14 cellular contexts compared by ENCODE assay signal in the genomic region with DNA sequence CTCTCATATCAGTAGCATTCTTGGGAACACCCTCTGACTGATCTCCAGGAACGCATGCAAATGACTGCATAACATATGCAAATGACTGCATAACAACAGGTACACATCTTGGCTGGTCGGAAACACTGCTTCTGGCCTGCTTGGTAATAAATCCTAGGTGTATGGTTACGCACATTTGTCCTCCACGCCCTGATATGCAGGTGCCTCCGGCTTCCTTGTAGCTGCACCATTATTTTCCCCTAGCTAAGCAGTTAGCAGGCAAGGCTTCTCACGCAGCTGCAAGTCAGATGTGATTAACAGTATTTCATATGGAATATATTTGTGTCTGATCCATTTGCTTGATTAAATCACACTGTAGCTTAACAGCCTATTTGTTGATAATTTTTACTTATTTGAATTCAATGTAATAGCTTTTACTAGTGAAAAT. TPM values are rescaled to one million over a fixed set of nuclear protein-coding genes. Genes with fewer than 3 reads are reported as not detected.
A peak's percentile ranks its signal among the peaks of the same experiment; 100 is the strongest.
DNase-seq lines count a peak whose midpoint lies in the region; ATAC-seq, FAIRE-seq and TF ChIP-seq lines count a peak whose summit lies in the region.
"Had no signal": no experiment of that assay in that cellular context is flagged by ENCODE, and none has a peak within 500 bp of the region (broad histone marks: within the 10 kb centered on the region; RNA-seq: fewer than 3 reads in every experiment).

No MANE protein-coding gene starts in this region.

- peaks cover 34% of the 10 kb centered on the region for H3K4me1 ChIP-seq in IMR-90 (ENCODE audit: control insufficient read depth, insufficient read depth, low read length)
- H3K4me1 ChIP-seq in mammary epithelial cell (ENCODE audit: insufficient read depth, low read length) = peaks cover 47% of the 10 kb centered on the region
- H3K4me1 ChIP-seq in stomach smooth muscle (ENCODE audit: control insufficient read depth, insufficient read depth, low read length) = peaks cover 31% of the 10 kb centered on the region
- H3K4me1 ChIP-seq in tibial nerve = peaks cover 0 to 96% (median 36%) of the 10 kb centered on the region in 4 donors

- peak overlapping the region; percentile 79; the same call in 1 of the 2 replicates for H3K9ac ChIP-seq in IMR-90 (ENCODE audit: low read depth, low read length)
- no peak overlapping the region for H3K9ac ChIP-seq in mammary epithelial cell (ENCODE audit: insufficient read depth, low read length)
- H3K9ac ChIP-seq in stomach smooth muscle (ENCODE audit: low read length in 2 of 2) = no peak overlapping the region

- H2AK9ac ChIP-seq in IMR-90 (replicated peaks; ENCODE audit: low read depth, low read length, poor library complexity) = peak overlapping the region; percentile 8

- peak overlapping the region; percentile 90 for H2BK5ac ChIP-seq in IMR-90 (ENCODE audit: low read depth, low read length, poor library complexity, severe bottlenecking)

- peaks cover 65% of the 10 kb centered on the region for H3K79me2 ChIP-seq in mammary epithelial cell (ENCODE audit: insufficient read depth, low read length)

- no CpG with 5 or more reads among the region's 6 CpGs for WGBS in IMR-90 (ENCODE audit: extremely low coverage in 2 of 2, insufficient read length in 1 of 2), 2 experiments
- 81% methylated on average over 5 of the region's 6 CpGs for WGBS in mammary epithelial cell (ENCODE audit: low coverage, missing lambda C conversion rate)
- 90 to 91% methylated on average over 6 of the region's 6 CpGs for WGBS in tibial nerve, 2 donors

- peak overlapping the region; percentile 66 for H2BK20ac ChIP-seq in IMR-90 (ENCODE audit: low read depth, low read length)

- H4K91ac ChIP-seq in IMR-90 (ENCODE audit: insufficient read depth, low read depth, low read length) = peak overlapping the region; percentile 81; the same call in 1 of the 2 replicates

- TF ChIP-seq POLR2A in IMR-90 (IDR thresholded peaks at IDR 0.05; ENCODE audit: low read depth, low read length) = no peak
- TF ChIP-seq POLR2A in tibial nerve (IDR thresholded peaks at IDR 0.05) = no peak

- H3K14ac ChIP-seq in IMR-90 (replicated peaks; ENCODE audit: low read depth, low read length) = peak overlapping the region; percentile 82

- no peak for FAIRE-seq in frontal cortex (lab: Jason Lieb, UNC)
- FAIRE-seq: GM12892 had no signal

- intact Hi-C loops in IMR-90 (cut with micrococcal nuclease) (loop anchor here (2.0 kb wide), 1 partner anchor 48 kb away; no protein-coding TSS in a partner anchor), mammary epithelial cell (cut with micrococcal nuclease) (loop anchor here (10.0 kb wide), 2 partner anchors 334 to 374 kb away; partner anchors contain the start of genes CEP43 and RNASET2)

- peaks cover 8% of the 10 kb centered on the region; the same call in 1 of the 2 replicates for H4K20me1 ChIP-seq in IMR-90 (ENCODE audit: insufficient read depth, low read length)
- H4K20me1 ChIP-seq in mammary epithelial cell (ENCODE audit: insufficient read depth, low read length) = no peaks in the 10 kb centered on the region

- peaks cover 34% of the 10 kb centered on the region for H3K9me1 ChIP-seq in IMR-90 (ENCODE audit: insufficient read depth, low read length)

- DNase-seq in IMR-90 = no peak
- DNase-seq in mammary epithelial cell = no peak
- peak; percentile 42 for DNase-seq in kidney tubule cell (ENCODE audit: low spot score)
- no peak for DNase-seq in tibial nerve (ENCODE audit: low spot score in 2 of 2)
- no peak for DNase-seq in midbrain (lab: John Stamatoyannopoulos, UW)
- DNase-seq in frontal cortex (ENCODE audit: low spot score in 2 of 2) = no peak
- DNase-seq: activated CD4-positive, CD25-positive, alpha-beta regulatory T cell treated with anti-CD3 and anti-CD28 coated beads, Interleukin-2, amount 50 U/mL, for 72 hours; activated naive CD8-positive, alpha-beta T cell treated with anti-CD3 and anti-CD28 coated beads for 36 hours; CD4-positive, CD25-positive, alpha-beta regulatory T cell; NCI-H524; Peyer's patch had no signal

- H3K9me3 ChIP-seq in IMR-90 (ENCODE audit: control insufficient read depth, insufficient read depth, low read length) = no peaks in the 10 kb centered on the region
- H3K9me3 ChIP-seq in mammary epithelial cell (replicated peaks; ENCODE audit: insufficient read depth, low read length) = no peaks in the 10 kb centered on the region
- H3K9me3 ChIP-seq in stomach smooth muscle (ENCODE audit: control insufficient read depth in 2 of 2, low read length in 2 of 2) = no peaks in the 10 kb centered on the region
- H3K9me3 ChIP-seq in tibial nerve = no peaks in the 10 kb centered on the region
- H3K9me3 ChIP-seq: Peyer's patch had no signal

- BruUV-seq in IMR-90 (replicated peaks; lab: Mats Ljungman, UMichigan) = no TSS peak
- BruUV-seq in mammary epithelial cell (replicated peaks; lab: Mats Ljungman, UMichigan) = no TSS peak

- peak overlapping the region; percentile 74; the same call in 2 of the 3 replicates for H2BK15ac ChIP-seq in IMR-90 (ENCODE audit: low read depth, low read length)

- H3K36me3 ChIP-seq in IMR-90 (ENCODE audit: control insufficient read depth, insufficient read depth, low read length) (peaks cover 15% of the 10 kb centered on the region), mammary epithelial cell (ENCODE audit: insufficient read depth, low read length) (peaks cover 2% of the 10 kb centered on the region), stomach smooth muscle (ENCODE audit: control insufficient read depth in 2 of 2, insufficient read depth in 2 of 2, low read length in 2 of 2) (no peaks in the 10 kb centered on the region), tibial nerve (peaks cover 0 to 10% (median 0%) of the 10 kb centered on the region in 3 donors)
- H3K36me3 ChIP-seq: Peyer's patch had no signal

- H2AFZ ChIP-seq in IMR-90 (replicated peaks; ENCODE audit: low read length, poor library complexity) (no peak overlapping the region), mammary epithelial cell (ENCODE audit: low read depth, low read length) (no peak overlapping the region)

- peaks cover 43 to 72% of the 10 kb centered on the region in 2 experiments for H3K79me1 ChIP-seq in IMR-90 (ENCODE audit: low read depth in 1 of 2, low read length in 2 of 2)

- no peak for TF ChIP-seq RAD21 in IMR-90 (IDR thresholded peaks at IDR 0.05; ENCODE audit: low read length)

- peak overlapping the region; percentile 69; the same call in 1 of the 2 replicates for H3K4me2 ChIP-seq in IMR-90 (ENCODE audit: low read depth, low read length)
- H3K4me2 ChIP-seq in mammary epithelial cell (ENCODE audit: insufficient read depth, low read depth, low read length) = peak overlapping the region; percentile 75

- peak overlapping the region; percentile 75 for H3K18ac ChIP-seq in IMR-90 (ENCODE audit: low read depth, low read length)

- H4K5ac ChIP-seq in IMR-90 (ENCODE audit: low read depth, low read length) = peak overlapping the region; percentile 85

- in situ Hi-C loops in IMR-90 (cut with MboI; ENCODE audit: low sequenced_read_pairs) (no loop called here), mammary epithelial cell (cut with MboI; ENCODE audit: low sequenced_read_pairs in 2 of 2) (no loop called here)

- CTCF ChIA-PET in IMR-90 (lab: Yijun Ruan, JAX) (no interaction called here), mammary epithelial cell (lab: Charles Lee; ENCODE audit: low non-redundant PET) (no interaction called here)

- H3K4me3 ChIP-seq in IMR-90 (ENCODE audit: insufficient read depth, low read depth, low read length) = no peak overlapping the region
- H3K4me3 ChIP-seq in mammary epithelial cell (replicated peaks in 1 of 3; ENCODE audit: insufficient read depth in 1 of 3, low read depth in 2 of 3, low read length in 3 of 3) = no peak overlapping the region
- no peak overlapping the region for H3K4me3 ChIP-seq in stomach smooth muscle (ENCODE audit: low read length in 2 of 2)
- no peak overlapping the region for H3K4me3 ChIP-seq in tibial nerve
- H3K4me3 ChIP-seq: Peyer's patch had no signal

- TF ChIP-seq EP300 in tibial nerve (IDR thresholded peaks at IDR 0.05) = no peak

- ATAC-seq in IMR-90 (ENCODE audit: low read depth) = no peak
- ATAC-seq in GM18909 (IDR thresholded peaks at IDR 0.05; ENCODE audit: poor library complexity, unreplicated experiment) = no peak

- POLR2A ChIA-PET in IMR-90 (lab: Charles Lee; ENCODE audit: unreplicated experiment) = no interaction called here

- H4K8ac ChIP-seq in IMR-90 (ENCODE audit: low read depth in 2 of 2, low read length in 2 of 2) = peak overlapping the region; percentile 29 to 67; a peak in 2 of 4 replicates

- H3K56ac ChIP-seq in IMR-90 (ENCODE audit: extremely low read depth, insufficient read depth, low read length) = no peak overlapping the region

- TF ChIP-seq CTCF in IMR-90 (conservative IDR thresholded peaks at IDR 0.05; ENCODE audit: low read depth, low read length) (no peak), mammary epithelial cell (conservative IDR thresholded peaks at IDR 0.05 in 1 of 2, IDR thresholded peaks at IDR 0.05 in 1 of 2; ENCODE audit: extremely low read depth in 1 of 2, insufficient read depth in 1 of 2, low read depth in 1 of 2, low read length in 2 of 2) (no peak), tibial nerve (IDR thresholded peaks at IDR 0.05) (no peak)

- peak overlapping the region; percentile 73 for H3K4ac ChIP-seq in IMR-90 (ENCODE audit: low read depth, low read length)

- peak overlapping the region; percentile 88; the same call in 1 of the 2 replicates for H2AK5ac ChIP-seq in IMR-90 (ENCODE audit: low read depth, low read length)

- H3K23ac ChIP-seq in IMR-90 (ENCODE audit: low read depth, low read length) = peak overlapping the region; percentile 81

- H3K27me3 ChIP-seq in IMR-90 (ENCODE audit: control insufficient read depth, insufficient read depth, low read length) (no peaks in the 10 kb centered on the region), mammary epithelial cell (ENCODE audit: insufficient read depth, low read length) (no peaks in the 10 kb centered on the region), stomach smooth muscle (ENCODE audit: control insufficient read depth in 1 of 2, insufficient read depth in 2 of 2, low read length in 2 of 2) (no peaks in the 10 kb centered on the region), tibial nerve (no peaks in the 10 kb centered on the region)
- H3K27me3 ChIP-seq: Peyer's patch had no signal

- H2BK120ac ChIP-seq in IMR-90 (ENCODE audit: low read depth, low read length) = peak overlapping the region; percentile 81

- peak overlapping the region; percentile 92 for H3K27ac ChIP-seq in IMR-90 (ENCODE audit: insufficient read depth, low read length)
- no peak overlapping the region for H3K27ac ChIP-seq in mammary epithelial cell (ENCODE audit: insufficient read depth, low read depth, low read length)
- peak overlapping the region; percentile 60 for H3K27ac ChIP-seq in stomach smooth muscle (ENCODE audit: low read length)
- peak overlapping the region in 2 of 4 donors; percentile 76 to 95 for H3K27ac ChIP-seq in tibial nerve

- dilution Hi-C loops in IMR-90 (cut with HindIII; ENCODE audit: low sequenced_read_pairs, unreplicated experiment) = no loop called here
- dilution Hi-C loops in mammary epithelial cell (cut with HindIII; ENCODE audit: low sequenced_read_pairs) = no loop called here

RNA-seq across cellular contexts. Expression of gene RPS6KA2, which starts 5.9 kb away (rescaled TPM):
- total RNA-seq in IMR-90 (2012; rRNA removed) (22.2 and 26.9 TPM in 2 replicates), mammary epithelial cell (10 to 100 TPM; 47.8 to 48.8 TPM), tibial nerve (100 to 1,000 TPM in 2 of 4 donors, 10 to 100 TPM in 2; 89.6 to 153 (median 103) TPM), frontal cortex (24.9 TPM)
- polyA plus RNA-seq in IMR-90 (2012; rRNA removed) (27.6 and 31.3 TPM in 2 replicates), mammary epithelial cell (28.0 TPM)
- polyA plus RNA-seq in IMR-90 (2012; cell fraction: cytosol; rRNA removed) = 22.6 and 41.6 TPM in 2 replicates
- 23.6 and 31.1 TPM in 2 replicates for polyA plus RNA-seq in IMR-90 (2012; cell fraction: nucleus; rRNA removed; ENCODE audit: low replicate concordance)
- polyA minus RNA-seq in mammary epithelial cell = 115 TPM

RNA-seq across cellular contexts. Expression of gene RAMACL, which starts 34.6 kb away (rescaled TPM):
- total RNA-seq in IMR-90 (2012; rRNA removed) (0.90 and 1.1 TPM in 2 replicates), mammary epithelial cell (1 to 10 TPM in 1 of 2 donors, under 1 TPM in 1; 0.83 to 3.7 TPM), tibial nerve (10 to 100 TPM in 1 of 4 donors, 1 to 10 TPM in 3; 8.2 to 10.8 (median 9.1) TPM), frontal cortex (0.82 TPM)
- polyA plus RNA-seq in IMR-90 (2012; rRNA removed) (0.17 and 0.46 TPM in 2 replicates), mammary epithelial cell (0.15 TPM)
- 0.02 and 0.03 TPM in 2 replicates for polyA plus RNA-seq in IMR-90 (2012; cell fraction: cytosol; rRNA removed)
- polyA plus RNA-seq in IMR-90 (2012; cell fraction: nucleus; rRNA removed; ENCODE audit: low replicate concordance) = 0.17 and 0.94 TPM in 2 replicates
- polyA minus RNA-seq in mammary epithelial cell = not detected
